In genomic region chr20:40868568-40869223, GRCh38 we compare ENCODE assay signal across 1 cellular context.
TF ChIP-seq lines count a peak whose summit lies in the region.

No MANE protein-coding gene starts in this region.

TF ChIP-seq in liver, 16 proteins besides CTCF, POLR2A, EP300 and RAD21 (continued from another document):
- TF ChIP-seq ZBTB33 (IDR thresholded peaks at IDR 0.05), result no peak
- no peak for TF ChIP-seq FOXA2 (IDR thresholded peaks at IDR 0.05)
- no peak for TF ChIP-seq YY1 (IDR thresholded peaks at IDR 0.05)
- TF ChIP-seq FOXA1 (IDR thresholded peaks at IDR 0.05), result no peak
- no peak for TF ChIP-seq HNF4A (conservative IDR thresholded peaks at IDR 0.05)
- no peak for TF ChIP-seq TAF1 (conservative IDR thresholded peaks at IDR 0.05)
